ENCODE assay signal across 15 cellular contexts in genomic region chr6:32689531-32690505, GRCh38. TPM values are rescaled to one million over a fixed set of nuclear protein-coding genes. Genes with fewer than 3 reads are reported as not detected.
DNase-seq lines count a peak whose midpoint lies in the region; ATAC-seq and TF ChIP-seq lines count a peak whose summit lies in the region.
"Had no signal": no experiment of that assay in that cellular context is flagged by ENCODE, and none has a peak within 500 bp of the region (broad histone marks: within the 10 kb centered on the region; RNA-seq: fewer than 3 reads in every experiment).

No MANE protein-coding gene starts in this region.

- BruUV-seq in OCI-LY7 (replicated peaks; lab: Mats Ljungman, UMichigan): TSS peak; percentile 87

- intact Hi-C loops in OCI-LY7 (cut with micrococcal nuclease; ENCODE audit: unreplicated experiment): no loop called here

- H2AFZ ChIP-seq in OCI-LY7 (ENCODE audit: low read length): peak overlapping the region; percentile 72

- no peaks in the 10 kb centered on the region for H3K9me3 ChIP-seq in OCI-LY7 (ENCODE audit: low read length)
- H3K9me3 ChIP-seq: colonic mucosa, pancreas, upper lobe of left lung had no signal

- no peak overlapping the region for H3K4me3 ChIP-seq in OCI-LY7 (ENCODE audit: low read depth, low read length, poor library complexity, severe bottlenecking)
- H3K4me3 ChIP-seq: colonic mucosa, pancreas, upper lobe of left lung had no signal

- H3K27ac Mint-ChIP-seq in stimulated activated naive CD8-positive, alpha-beta T cell treated with anti-CD3 and anti-CD28 coated beads, Interleukin-15, Interleukin-2, amounts not matched to agents 100 ng/mL and 50 ng/mL, for 24 hours: peak overlapping the region; percentile 39
- H3K27ac Mint-ChIP-seq in T-helper 2 cell treated with Interferon-gamma antibody and Interleukin-4, amounts not matched to agents 5 μg/mL and 100 μg/mL, for 36 hours: no peak overlapping the region
- H3K27ac Mint-ChIP-seq: mesothelial cell of epicardium had no signal

- peaks cover 47% of the 10 kb centered on the region for H3K4me1 ChIP-seq in OCI-LY7 (ENCODE audit: insufficient read depth, low read length, poor library complexity, severe bottlenecking)
- H3K4me1 ChIP-seq: colonic mucosa, pancreas, upper lobe of left lung had no signal

- H3K9me3 Mint-ChIP-seq in stimulated activated naive CD8-positive, alpha-beta T cell treated with anti-CD3 and anti-CD28 coated beads, Interleukin-15, Interleukin-2, amounts not matched to agents 100 ng/mL and 50 ng/mL, for 24 hours: no peaks in the 10 kb centered on the region
- H3K9me3 Mint-ChIP-seq in T-helper 2 cell treated with Interferon-gamma antibody and Interleukin-4, amounts not matched to agents 5 μg/mL and 100 μg/mL, for 36 hours: no peaks in the 10 kb centered on the region

- CTCF ChIA-PET in OCI-LY7 (lab: Charles Lee; ENCODE audit: unreplicated experiment): interaction anchor here (0.6 kb wide), 1 partner anchor 65 kb away, joined by 3 read pairs; no protein-coding TSS in a partner anchor

- DNase-seq in stimulated activated naive CD8-positive, alpha-beta T cell treated with anti-CD3 and anti-CD28 coated beads, Interleukin-15, Interleukin-2, amounts not matched to agents 100 U/mL and 50 U/mL, for 24 hours: no peak
- peak; percentile 72 for DNase-seq in OCI-LY7 (ENCODE audit: low spot score)
- DNase-seq in activated effector memory CD4-positive, alpha-beta T cell treated with anti-CD3 and anti-CD28 coated beads, Interleukin-2, amount 50 U/mL, for 16 hours: no peak
- DNase-seq in NCI-H2029 treated with DMSO at 0.1 percent for 48 hours (lab: John Stamatoyannopoulos, UW): no peak
- no peak for DNase-seq in T-helper 2 cell treated with Interferon-gamma antibody and Interleukin-4, amounts not matched to agents 5 μg/mL and 100 μg/mL, for 36 hours (ENCODE audit: low spot score)
- DNase-seq in MV-4-11 (lab: John Stamatoyannopoulos, UW): no peak
- DNase-seq: colonic mucosa, DND-41, NCI-H1417, NCI-H446 treated with DMSO at 0.1 percent for 48 hours, pancreas had no signal

- no peak for ATAC-seq in stimulated activated naive CD8-positive, alpha-beta T cell treated with anti-CD3 and anti-CD28 coated beads, Interleukin-15, Interleukin-2, amounts not matched to agents 100 U/mL and 50 U/mL, for 24 hours
- peak; percentile 56 for ATAC-seq in esophagus mucosa

- H4K20me1 ChIP-seq in OCI-LY7 (ENCODE audit: insufficient read depth, low read length): no peaks in the 10 kb centered on the region

- H3K36me3 Mint-ChIP-seq in stimulated activated naive CD8-positive, alpha-beta T cell treated with anti-CD3 and anti-CD28 coated beads, Interleukin-15, Interleukin-2, amounts not matched to agents 100 ng/mL and 50 ng/mL, for 24 hours (ENCODE audit: low read depth): no peaks in the 10 kb centered on the region
- no peaks in the 10 kb centered on the region for H3K36me3 Mint-ChIP-seq in T-helper 2 cell treated with Interferon-gamma antibody and Interleukin-4, amounts not matched to agents 5 μg/mL and 100 μg/mL, for 36 hours (ENCODE audit: low read depth)
- H3K36me3 Mint-ChIP-seq: mesothelial cell of epicardium had no signal

- POLR2A ChIA-PET in OCI-LY7 (lab: Charles Lee): interaction anchor here (0.5 to 1.0 kb wide), 8 partner anchors 54 to 321 kb away, joined by 3 to 5 read pairs (median 3); no protein-coding TSS in a partner anchor

- H3K27me3 Mint-ChIP-seq in stimulated activated naive CD8-positive, alpha-beta T cell treated with anti-CD3 and anti-CD28 coated beads, Interleukin-15, Interleukin-2, amounts not matched to agents 100 ng/mL and 50 ng/mL, for 24 hours: peaks cover 8% of the 10 kb centered on the region
- H3K27me3 Mint-ChIP-seq in T-helper 2 cell treated with Interferon-gamma antibody and Interleukin-4, amounts not matched to agents 5 μg/mL and 100 μg/mL, for 36 hours (ENCODE audit: low read depth): peaks cover 44% of the 10 kb centered on the region

- no peak for TF ChIP-seq CTCF in OCI-LY7 (conservative IDR thresholded peaks at IDR 0.05; ENCODE audit: low read length)

- no peaks in the 10 kb centered on the region for H3K9me2 ChIP-seq in OCI-LY7 (ENCODE audit: insufficient read depth, low read length)

- peak overlapping the region; percentile 34 for H3K27ac ChIP-seq in OCI-LY7 (ENCODE audit: low read depth, low read length, poor library complexity, severe bottlenecking)
- H3K27ac ChIP-seq: colonic mucosa, pancreas, upper lobe of left lung had no signal

- H3K79me2 ChIP-seq in OCI-LY7 (ENCODE audit: insufficient read depth, low read depth, low read length): no peaks in the 10 kb centered on the region

- H3K4me2 ChIP-seq in OCI-LY7 (ENCODE audit: low read length): peak overlapping the region; percentile 37

- peaks cover 40% of the 10 kb centered on the region for H3K4me1 Mint-ChIP-seq in stimulated activated naive CD8-positive, alpha-beta T cell treated with anti-CD3 and anti-CD28 coated beads, Interleukin-15, Interleukin-2, amounts not matched to agents 100 ng/mL and 50 ng/mL, for 24 hours (ENCODE audit: low read depth)
- peaks cover 26% of the 10 kb centered on the region for H3K4me1 Mint-ChIP-seq in T-helper 2 cell treated with Interferon-gamma antibody and Interleukin-4, amounts not matched to agents 5 μg/mL and 100 μg/mL, for 36 hours (ENCODE audit: low read depth)
- H3K4me1 Mint-ChIP-seq: mesothelial cell of epicardium had no signal

- no peaks in the 10 kb centered on the region for H3K36me3 ChIP-seq in OCI-LY7 (ENCODE audit: insufficient read depth, low read length)
- H3K36me3 ChIP-seq: colonic mucosa, pancreas, upper lobe of left lung had no signal

- H3K4me3 Mint-ChIP-seq in stimulated activated naive CD8-positive, alpha-beta T cell treated with anti-CD3 and anti-CD28 coated beads, Interleukin-15, Interleukin-2, amounts not matched to agents 100 ng/mL and 50 ng/mL, for 24 hours: peak overlapping the region; percentile 23
- no peak overlapping the region for H3K4me3 Mint-ChIP-seq in T-helper 2 cell treated with Interferon-gamma antibody and Interleukin-4, amounts not matched to agents 5 μg/mL and 100 μg/mL, for 36 hours
- H3K4me3 Mint-ChIP-seq: mesothelial cell of epicardium had no signal

RNA-seq across cellular contexts. Expression of gene HLA-DQB1, which starts 23.4 kb away (rescaled TPM):
- total RNA-seq in OCI-LY7 (2014; rRNA removed; shearing (Covaris generic)): 1.2 and 10.5 TPM in 2 replicates
- 16.5 and 20.9 TPM in 2 replicates for total RNA-seq in OCI-LY7 (2022)
- total RNA-seq in esophagus mucosa: 1.1 TPM

RNA-seq across cellular contexts. Expression of gene HLA-DQA2, which starts 51.4 kb away (rescaled TPM):
- 0.13 TPM in 1 of 2 replicates, not detected in the other for total RNA-seq in OCI-LY7 (2014; rRNA removed; shearing (Covaris generic))
- total RNA-seq in OCI-LY7 (2022): 3.3 and 3.6 TPM in 2 replicates
- 0.80 TPM for total RNA-seq in esophagus mucosa
- total RNA-seq: mesothelial cell of epicardium had no signal

RNA-seq across cellular contexts. Expression of gene HLA-DQA1, which starts 52.6 kb away (rescaled TPM):
- total RNA-seq in OCI-LY7 (2014; rRNA removed; shearing (Covaris generic)): 0.79 and 1.6 TPM in 2 replicates
- total RNA-seq in OCI-LY7 (2022): 31.2 and 32.3 TPM in 2 replicates
- 3.9 TPM for total RNA-seq in esophagus mucosa
- total RNA-seq: mesothelial cell of epicardium had no signal
